In the genomic region with DNA sequence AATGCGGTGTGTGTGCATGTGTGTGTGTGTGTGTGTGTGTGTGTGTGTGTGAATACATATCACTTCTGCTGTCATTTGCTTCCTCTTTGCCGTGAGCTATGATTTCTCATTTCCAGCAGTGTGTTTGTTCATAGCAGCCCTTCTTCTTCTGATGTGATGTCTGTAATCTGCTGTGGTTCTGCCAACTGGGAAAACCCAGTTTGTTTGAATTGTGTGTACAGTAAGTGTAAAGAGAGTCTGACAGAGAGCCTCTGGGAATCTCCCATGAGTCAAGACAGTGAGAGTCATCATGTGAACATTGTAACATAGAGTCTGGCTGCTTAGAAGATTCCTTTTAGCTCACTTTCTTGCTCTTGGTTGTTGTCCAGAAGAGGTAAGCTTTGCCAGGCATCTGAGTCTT, we compare ENCODE assay signal across 24 cellular contexts.
DNase-seq lines count a peak whose midpoint lies in the region; ATAC-seq lines count a peak whose summit lies in the region.
"Had no signal": no experiment of that assay in that cellular context is flagged by ENCODE, and none has a peak within 500 bp of the region (broad histone marks: within the 10 kb centered on the region; RNA-seq: fewer than 3 reads in every experiment).

No MANE protein-coding gene starts in this region.

- ATAC-seq in GM18508 (IDR thresholded peaks at IDR 0.05; ENCODE audit: insufficient read depth, unreplicated experiment) (peak; percentile 58), GM21619 (IDR thresholded peaks at IDR 0.05; ENCODE audit: unreplicated experiment) (peak; percentile 58), HG03196 (IDR thresholded peaks at IDR 0.05; ENCODE audit: unreplicated experiment) (peak; percentile 45)
- ATAC-seq: pancreas had no signal

- H3K27ac ChIP-seq in epithelial cell of prostate = no peak overlapping the region
- H3K27ac ChIP-seq: ascending aorta, BLaER1, esophagus muscularis mucosa, pancreas, right atrium auricular region, WERI-Rb-1 had no signal

- DNase-seq in epithelial cell of prostate (ENCODE audit: low read depth, low spot score) (peak; percentile 26), CD1c-positive myeloid dendritic cell (ENCODE audit: extremely low spot score) (no peak), NCI-H774 (lab: John Stamatoyannopoulos, UW) (no peak)
- no peak for DNase-seq in stimulated activated CD8-positive, alpha-beta memory T cell treated with anti-CD3 and anti-CD28 coated beads, Interleukin-4, amount 100 ng/mL, for 48 hours
- DNase-seq: activated CD4-positive, alpha-beta T cell treated with anti-CD3 and anti-CD28 coated beads, Interleukin-2, amount 10 ng/mL, durations not matched to agents 7 days and 5 days; central memory CD4-positive, alpha-beta T cell; foreskin melanocyte; NCI-H1694; NCI-H510A treated with DMSO at 0.1 percent for 48 hours; nephron progenitor cell; NK-92 treated with Interleukin-12 subunit alpha and Interleukin-12 subunit beta, amount 100 ng/mL, for 24 hours; pancreas; SHP77 treated with DMSO at 0.1 percent for 48 hours; SW 1271; T-helper 9 cell; trophoblast cell; WERI-Rb-1 had no signal
